ENCODE assay signal across 14 cellular contexts in genomic region chr12:91493308-91493707, GRCh38.
"Had no signal": no experiment of that assay in that cellular context is flagged by ENCODE, and none has a peak within 500 bp of the region (broad histone marks: within the 10 kb centered on the region; RNA-seq: fewer than 3 reads in every experiment).

No MANE protein-coding gene starts in this region.

- H3K9me3 Mint-ChIP-seq: activated T-cell treated with anti-CD3 and anti-CD28 coated beads, Interleukin-2, amount 50 U/mL, for 24 hours; naive thymus-derived CD4-positive, alpha-beta T cell; stimulated activated effector memory CD8-positive, alpha-beta T cell treated with anti-CD3 and anti-CD28 coated beads, Interleukin-12 subunit alpha, Interleukin-12 subunit beta, amount 100 ng/mL, for 72 hours; T-helper 2 cell treated with Interferon-gamma antibody and Interleukin-4, amounts not matched to agents 5 μg/mL and 100 μg/mL, for 36 hours had no signal

- DNase-seq: activated CD4-positive, alpha-beta T cell treated with anti-CD3 and anti-CD28 coated beads, Interleukin-2, amount 50 U/mL, for 4 hours; activated effector memory CD4-positive, alpha-beta T cell treated with anti-CD3 and anti-CD28 coated beads, Interleukin-2, amount 50 U/mL, for 16 hours; activated T-cell treated with anti-CD3 and anti-CD28 coated beads, Interleukin-2, amount 50 U/mL, for 24 hours; head of caudate nucleus; naive thymus-derived CD4-positive, alpha-beta T cell; pancreas; thyroid gland had no signal

- H3K27me3 Mint-ChIP-seq: activated naive CD8-positive, alpha-beta T cell; activated T-cell treated with anti-CD3 and anti-CD28 coated beads, Interleukin-2, amount 50 U/mL, for 24 hours; naive thymus-derived CD4-positive, alpha-beta T cell had no signal

- H3K36me3 Mint-ChIP-seq: stimulated activated effector memory CD8-positive, alpha-beta T cell treated with anti-CD3 and anti-CD28 coated beads, Interleukin-12 subunit alpha, Interleukin-12 subunit beta, amount 100 ng/mL, for 72 hours had no signal

- H3K27ac ChIP-seq: esophagus muscularis mucosa, pancreas, thyroid gland had no signal

- H3K27me3 ChIP-seq: esophagus muscularis mucosa, pancreas, thyroid gland had no signal

- H3K4me1 Mint-ChIP-seq: naive thymus-derived CD4-positive, alpha-beta T cell; stimulated activated effector memory CD8-positive, alpha-beta T cell treated with anti-CD3 and anti-CD28 coated beads, Interleukin-12 subunit alpha, Interleukin-12 subunit beta, amount 100 ng/mL, for 72 hours had no signal

- FAIRE-seq: endometrium, frontal cortex, pancreas, urothelium cell line had no signal

- H3K27ac Mint-ChIP-seq: activated T-cell treated with anti-CD3 and anti-CD28 coated beads, Interleukin-2, amount 50 U/mL, for 24 hours; naive thymus-derived CD4-positive, alpha-beta T cell; stimulated activated effector memory CD8-positive, alpha-beta T cell treated with anti-CD3 and anti-CD28 coated beads, Interleukin-12 subunit alpha, Interleukin-12 subunit beta, amount 100 ng/mL, for 72 hours; T-helper 2 cell treated with Interferon-gamma antibody and Interleukin-4, amounts not matched to agents 5 μg/mL and 100 μg/mL, for 36 hours had no signal

- ATAC-seq: naive thymus-derived CD4-positive, alpha-beta T cell; stimulated activated effector memory CD8-positive, alpha-beta T cell treated with anti-CD3 and anti-CD28 coated beads, Interleukin-12 subunit alpha, Interleukin-12 subunit beta, amount 100 ng/mL, for 72 hours had no signal

- H3K4me3 ChIP-seq: esophagus muscularis mucosa, pancreas, thyroid gland had no signal

- H3K4me3 Mint-ChIP-seq: activated naive CD8-positive, alpha-beta T cell; activated T-cell treated with anti-CD3 and anti-CD28 coated beads, Interleukin-2, amount 50 U/mL, for 24 hours; naive thymus-derived CD4-positive, alpha-beta T cell; stimulated activated effector memory CD8-positive, alpha-beta T cell treated with anti-CD3 and anti-CD28 coated beads, Interleukin-12 subunit alpha, Interleukin-12 subunit beta, amount 100 ng/mL, for 72 hours; T-helper 2 cell treated with Interferon-gamma antibody and Interleukin-4, amounts not matched to agents 5 μg/mL and 100 μg/mL, for 36 hours had no signal

- H3K36me3 ChIP-seq: esophagus muscularis mucosa, pancreas, thyroid gland had no signal

- H3K4me1 ChIP-seq: esophagus muscularis mucosa, thyroid gland had no signal

- H3K9me3 ChIP-seq: esophagus muscularis mucosa, pancreas, thyroid gland had no signal
